ENCODE assay signal across 8 cellular contexts in the genomic region with DNA sequence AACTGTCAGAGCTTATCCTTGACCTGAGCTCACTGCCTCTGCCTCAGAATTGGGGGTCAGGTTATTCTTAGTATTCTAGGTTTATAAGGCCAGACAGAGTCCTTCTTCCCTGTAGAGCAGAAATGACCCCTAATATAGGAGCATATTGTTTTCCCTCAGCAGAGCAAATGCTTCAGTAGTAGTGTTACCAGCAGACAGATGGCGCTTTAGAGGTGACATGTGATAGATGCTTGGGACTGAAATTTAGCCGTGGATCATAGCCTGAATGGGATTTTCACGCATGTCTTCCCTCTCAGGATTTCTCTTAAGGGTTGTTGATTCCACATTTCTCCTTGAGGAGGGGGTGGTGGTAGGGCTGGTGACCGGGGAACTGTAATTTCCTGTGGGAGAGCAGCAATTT. TPM values are rescaled to one million over a fixed set of nuclear protein-coding genes. Genes with fewer than 3 reads are reported as not detected.
DNase-seq lines count a peak whose midpoint lies in the region; ATAC-seq and TF ChIP-seq lines count a peak whose summit lies in the region.

No MANE protein-coding gene starts in this region.

- H3K4me3 ChIP-seq in OCI-LY3 (ENCODE audit: low read length) (no peak overlapping the region), fibroblast of lung (replicated peaks in 1 of 4; ENCODE audit: control extremely low read depth in 1 of 4, insufficient read depth in 1 of 4, low read depth in 3 of 4, low read length in 4 of 4) (no peak overlapping the region)

- H4K20me1 ChIP-seq in OCI-LY3 (ENCODE audit: insufficient read depth, low read length) (peaks cover 4% of the 10 kb centered on the region), fibroblast of lung (ENCODE audit: control insufficient read depth, extremely low read depth, insufficient read depth, low read length) (no peaks in the 10 kb centered on the region)

- H3K27me3 ChIP-seq in OCI-LY3 (ENCODE audit: low read depth, low read length) = peaks cover 9% of the 10 kb centered on the region; the same call in 1 of the 2 replicates
- H3K27me3 ChIP-seq in fibroblast of lung (ENCODE audit: control insufficient read depth, insufficient read depth, low read length) = no peaks in the 10 kb centered on the region

- H3K27ac ChIP-seq in 22Rv1 (no peak overlapping the region), OCI-LY3 (ENCODE audit: low read length) (no peak overlapping the region), fibroblast of lung (ENCODE audit: insufficient read depth, low read length) (no peak overlapping the region)

- ATAC-seq in GM21528 (IDR thresholded peaks at IDR 0.05; ENCODE audit: low FRiP score, unreplicated experiment) = no peak
- ATAC-seq in GM19463 (IDR thresholded peaks at IDR 0.05; ENCODE audit: unreplicated experiment) = no peak

- peaks cover 12% of the 10 kb centered on the region for H3K4me1 ChIP-seq in OCI-LY3 (ENCODE audit: low read length)
- no peaks in the 10 kb centered on the region for H3K4me1 ChIP-seq in fibroblast of lung (ENCODE audit: control insufficient read depth, extremely low read depth, insufficient read depth, low read length)

- H2AFZ ChIP-seq in OCI-LY3 (ENCODE audit: low read depth, low read length) (no peak overlapping the region), fibroblast of lung (ENCODE audit: low read length) (no peak overlapping the region)

- H3K9me3 ChIP-seq in OCI-LY3 (ENCODE audit: insufficient read depth, low read length) (no peaks in the 10 kb centered on the region), fibroblast of lung (ENCODE audit: control insufficient read depth, insufficient read depth, low read depth, low read length) (no peaks in the 10 kb centered on the region)

- H3K36me3 ChIP-seq in OCI-LY3 (replicated peaks; ENCODE audit: low read depth, low read length) (no peaks in the 10 kb centered on the region), fibroblast of lung (ENCODE audit: control insufficient read depth, insufficient read depth, low read length) (no peaks in the 10 kb centered on the region)

- H3K9ac ChIP-seq in OCI-LY3 (ENCODE audit: low read length) = no peak overlapping the region
- H3K9ac ChIP-seq in fibroblast of lung (ENCODE audit: insufficient read depth, low read length) = no peak overlapping the region

- H3K79me2 ChIP-seq in OCI-LY3 (ENCODE audit: low read length) = no peaks in the 10 kb centered on the region
- H3K79me2 ChIP-seq in fibroblast of lung (ENCODE audit: control insufficient read depth, insufficient read depth, low read length) = no peaks in the 10 kb centered on the region

- TF ChIP-seq CTCF in 22Rv1 (IDR thresholded peaks at IDR 0.05) = peak; percentile 56
- TF ChIP-seq CTCF in GM12872 (IDR thresholded peaks at IDR 0.05; ENCODE audit: insufficient read depth, low read depth, low read length) = peak; percentile 54
- TF ChIP-seq CTCF in OCI-LY3 (IDR thresholded peaks at IDR 0.05; ENCODE audit: low read depth, low read length) = peak; percentile 47
- TF ChIP-seq CTCF in fibroblast of lung (conservative IDR thresholded peaks at IDR 0.05 in 1 of 2, IDR thresholded peaks at IDR 0.05 in 1 of 2; ENCODE audit: low read depth in 1 of 2, low read length in 2 of 2) = peak; percentile 29 to 51

- no peak overlapping the region for H3K4me2 ChIP-seq in OCI-LY3 (ENCODE audit: low read length)
- H3K4me2 ChIP-seq in fibroblast of lung (ENCODE audit: extremely low read depth, insufficient read depth, low read length) = no peak overlapping the region

- DNase-seq in fibroblast of lung (ENCODE audit: low read depth in 2 of 2) (no peak), SHP77 treated with DMSO at 0.1 percent for 48 hours (lab: John Stamatoyannopoulos, UW) (no peak)
- DNase-seq in activated CD4-positive, CD25-positive, alpha-beta regulatory T cell treated with anti-CD3 and anti-CD28 coated beads, Interleukin-2, amount 50 U/mL, for 72 hours = no peak

RNA-seq across cellular contexts. Expression of a gene that starts 24.5 kb away (rescaled TPM):
- total RNA-seq in fibroblast of lung = 22.9 and 25.3 TPM in 2 replicates
- polyA plus RNA-seq in fibroblast of lung = 10.1 and 20.2 TPM in 2 replicates
- 12.0 and 30.4 TPM in 2 replicates for polyA plus RNA-seq in fibroblast of lung (2012)
- 31.2 and 60.6 TPM in 2 replicates for polyA minus RNA-seq in fibroblast of lung (ENCODE audit: low replicate concordance)
